ENCODE assay signal across 2 cellular contexts in the genomic region with DNA sequence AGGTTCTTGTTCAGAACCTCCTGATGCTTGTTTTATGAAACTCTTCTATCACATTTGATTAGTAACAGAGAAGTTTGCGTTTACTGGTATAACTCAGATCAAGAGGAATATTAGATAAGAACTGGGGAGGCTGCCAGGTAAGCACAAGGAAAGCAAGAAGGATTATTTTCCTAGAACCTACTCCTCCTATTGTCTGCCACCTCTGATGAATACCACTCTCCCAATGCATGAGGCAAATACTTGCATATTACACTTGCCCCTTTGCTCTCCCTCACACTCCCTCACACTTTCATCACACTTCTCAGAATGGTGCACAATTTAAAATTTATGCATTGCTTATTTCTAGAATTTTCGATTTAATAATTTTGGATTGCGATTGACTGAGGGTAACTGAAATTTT.
TF ChIP-seq lines count a peak whose summit lies in the region.

No MANE protein-coding gene starts in this region.

TF ChIP-seq in GM23338, 12 proteins besides CTCF, POLR2A, EP300 and RAD21 (continued from another document):
- TF ChIP-seq, protein P1, sequence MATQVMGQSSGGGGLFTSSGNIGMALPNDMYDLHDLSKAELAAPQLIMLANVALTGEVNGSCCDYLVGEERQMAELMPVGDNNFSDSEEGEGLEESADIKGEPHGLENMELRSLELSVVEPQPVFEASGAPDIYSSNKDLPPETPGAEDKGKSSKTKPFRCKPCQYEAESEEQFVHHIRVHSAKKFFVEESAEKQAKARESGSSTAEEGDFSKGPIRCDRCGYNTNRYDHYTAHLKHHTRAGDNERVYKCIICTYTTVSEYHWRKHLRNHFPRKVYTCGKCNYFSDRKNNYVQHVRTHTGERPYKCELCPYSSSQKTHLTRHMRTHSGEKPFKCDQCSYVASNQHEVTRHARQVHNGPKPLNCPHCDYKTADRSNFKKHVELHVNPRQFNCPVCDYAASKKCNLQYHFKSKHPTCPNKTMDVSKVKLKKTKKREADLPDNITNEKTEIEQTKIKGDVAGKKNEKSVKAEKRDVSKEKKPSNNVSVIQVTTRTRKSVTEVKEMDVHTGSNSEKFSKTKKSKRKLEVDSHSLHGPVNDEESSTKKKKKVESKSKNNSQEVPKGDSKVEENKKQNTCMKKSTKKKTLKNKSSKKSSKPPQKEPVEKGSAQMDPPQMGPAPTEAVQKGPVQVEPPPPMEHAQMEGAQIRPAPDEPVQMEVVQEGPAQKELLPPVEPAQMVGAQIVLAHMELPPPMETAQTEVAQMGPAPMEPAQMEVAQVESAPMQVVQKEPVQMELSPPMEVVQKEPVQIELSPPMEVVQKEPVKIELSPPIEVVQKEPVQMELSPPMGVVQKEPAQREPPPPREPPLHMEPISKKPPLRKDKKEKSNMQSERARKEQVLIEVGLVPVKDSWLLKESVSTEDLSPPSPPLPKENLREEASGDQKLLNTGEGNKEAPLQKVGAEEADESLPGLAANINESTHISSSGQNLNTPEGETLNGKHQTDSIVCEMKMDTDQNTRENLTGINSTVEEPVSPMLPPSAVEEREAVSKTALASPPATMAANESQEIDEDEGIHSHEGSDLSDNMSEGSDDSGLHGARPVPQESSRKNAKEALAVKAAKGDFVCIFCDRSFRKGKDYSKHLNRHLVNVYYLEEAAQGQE (IDR thresholded peaks at IDR 0.05; ENCODE audit: unreplicated experiment), result no peak
- no peak for TF ChIP-seq NANOG (IDR thresholded peaks at IDR 0.05; ENCODE audit: borderline replicate concordance)
- TF ChIP-seq, protein P2, sequence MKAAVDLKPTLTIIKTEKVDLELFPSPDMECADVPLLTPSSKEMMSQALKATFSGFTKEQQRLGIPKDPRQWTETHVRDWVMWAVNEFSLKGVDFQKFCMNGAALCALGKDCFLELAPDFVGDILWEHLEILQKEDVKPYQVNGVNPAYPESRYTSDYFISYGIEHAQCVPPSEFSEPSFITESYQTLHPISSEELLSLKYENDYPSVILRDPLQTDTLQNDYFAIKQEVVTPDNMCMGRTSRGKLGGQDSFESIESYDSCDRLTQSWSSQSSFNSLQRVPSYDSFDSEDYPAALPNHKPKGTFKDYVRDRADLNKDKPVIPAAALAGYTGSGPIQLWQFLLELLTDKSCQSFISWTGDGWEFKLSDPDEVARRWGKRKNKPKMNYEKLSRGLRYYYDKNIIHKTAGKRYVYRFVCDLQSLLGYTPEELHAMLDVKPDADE (IDR thresholded peaks at IDR 0.05), result no peak
- TF ChIP-seq ZNF331 (CRISPR knock-in tag; IDR thresholded peaks at IDR 0.05; ENCODE audit: low read depth), result no peak
- TF ChIP-seq POLR2AphosphoS5 (IDR thresholded peaks at IDR 0.05; ENCODE audit: low read depth), result no peak
- no peak for TF ChIP-seq EZH2phosphoT487 (IDR thresholded peaks at IDR 0.05; ENCODE audit: unreplicated experiment)
- TF ChIP-seq EZH2 (IDR thresholded peaks at IDR 0.05; ENCODE audit: low read depth, unreplicated experiment), result no peak

TF ChIP-seq in WTC11, 78 proteins besides CTCF, POLR2A, EP300 and RAD21 (continued from another document):
- TF ChIP-seq ZNF317 (CRISPR knock-in tag; IDR thresholded peaks at IDR 0.05; ENCODE audit: borderline replicate concordance, low read depth), result no peak
